Comparison of ENCODE assay signal across 8 cellular contexts in genomic region chr16:30445149-30445407, GRCh38. TPM values are rescaled to one million over a fixed set of nuclear protein-coding genes. Genes with fewer than 3 reads are reported as not detected.
DNase-seq lines count a peak whose midpoint lies in the region; ATAC-seq and TF ChIP-seq lines count a peak whose summit lies in the region.

No MANE protein-coding gene starts in this region.

- no peaks in the 10 kb centered on the region for H3K27me3 Mint-ChIP-seq in activated CD4-positive, alpha-beta T cell treated with anti-CD3 and anti-CD28 coated beads for 36 hours
- peaks cover 28% of the 10 kb centered on the region for H3K27me3 Mint-ChIP-seq in WTC11 (ENCODE audit: low read depth)

- CTCF ChIA-PET in activated CD4-positive, alpha-beta T cell treated with anti-CD3 and anti-CD28 coated beads for 36 hours (lab: Charles Lee) = interaction anchor here (0.6 to 3.4 kb wide), 7 partner anchors 12 to 206 kb away, joined by 3 to 21 read pairs (median 9); partner anchors contain the start of genes DCTPP1, PRR14 and ZNF747
- CTCF ChIA-PET in WTC11 (lab: Charles Lee) = interaction anchor here (1.0 to 4.5 kb wide), 3 partner anchors 15 to 170 kb away, joined by 3 to 25 read pairs (median 9); partner anchors contain the start of gene DCTPP1

- in situ Hi-C loops in KBM-7 (cut with MboI; ENCODE audit: low pct_unique_long_range_greater_than_20kb, low sequenced_read_pairs) = no loop called here

- TF ChIP-seq CTCF in WTC11 (IDR thresholded peaks at IDR 0.05) = no peak

- peak overlapping the region; percentile 86 for H3K4me3 Mint-ChIP-seq in activated CD4-positive, alpha-beta T cell treated with anti-CD3 and anti-CD28 coated beads for 36 hours
- H3K4me3 Mint-ChIP-seq in WTC11 = peak overlapping the region; percentile 77

- H3K36me3 Mint-ChIP-seq in activated CD4-positive, alpha-beta T cell treated with anti-CD3 and anti-CD28 coated beads for 36 hours (ENCODE audit: low read depth) = peaks cover 23% of the 10 kb centered on the region
- peaks cover 19% of the 10 kb centered on the region for H3K36me3 Mint-ChIP-seq in WTC11

- intact Hi-C loops in activated CD4-positive, alpha-beta T cell treated with anti-CD3 and anti-CD28 coated beads for 36 hours (cut with DNase I, micrococcal nuclease) = loop anchor here (1.0 kb wide), 2 partner anchors 15 to 27 kb away; partner anchors contain the start of genes DCTPP1 (in 2 of the 2) and ITGAL (in 2 of the 2)

- H3K9me3 ChIP-seq in iPS-18c (ENCODE audit: control insufficient read depth, insufficient read depth, low read length) = no peaks in the 10 kb centered on the region

- H3K27ac Mint-ChIP-seq in activated CD4-positive, alpha-beta T cell treated with anti-CD3 and anti-CD28 coated beads for 36 hours = peak overlapping the region; percentile 83
- H3K27ac Mint-ChIP-seq in WTC11 = no peak overlapping the region

- H3K27ac ChIP-seq in temporal lobe (ENCODE audit: low read depth, low read length) = peak overlapping the region; percentile 75

- peaks cover 2% of the 10 kb centered on the region for H3K9me3 Mint-ChIP-seq in activated CD4-positive, alpha-beta T cell treated with anti-CD3 and anti-CD28 coated beads for 36 hours (ENCODE audit: low read depth)
- H3K9me3 Mint-ChIP-seq in WTC11 = peaks cover 16% of the 10 kb centered on the region

- peak; percentile 5 for ATAC-seq in activated CD4-positive, alpha-beta T cell treated with anti-CD3 and anti-CD28 coated beads for 36 hours
- peak; percentile 19 for ATAC-seq in WTC11

- H3K4me3 ChIP-seq in iPS-18c (ENCODE audit: insufficient read depth, low read depth, low read length) = peak overlapping the region; percentile 81

- H3K4me1 Mint-ChIP-seq in activated CD4-positive, alpha-beta T cell treated with anti-CD3 and anti-CD28 coated beads for 36 hours = peaks cover 31% of the 10 kb centered on the region
- H3K4me1 Mint-ChIP-seq in WTC11 = peaks cover 22% of the 10 kb centered on the region

- no peak for DNase-seq in activated CD4-positive, alpha-beta T cell treated with anti-CD3 and anti-CD28 coated beads for 36 hours
- DNase-seq in activated CD4-positive, alpha-beta T cell treated with anti-CD3 and anti-CD28 coated beads for 1 hour = no peak
- DNase-seq in WTC11 (ENCODE audit: low spot score) (no peak), NCI-H345 (lab: John Stamatoyannopoulos, UW) (no peak), SIG-M5 treated with dmso at 0.1 percent for 504 hours (lab: John Stamatoyannopoulos, UW; ENCODE audit: unreplicated experiment) (no peak), KBM-7 (no peak)

- POLR2A ChIA-PET in activated CD4-positive, alpha-beta T cell treated with anti-CD3 and anti-CD28 coated beads for 36 hours (lab: Charles Lee) = interaction anchor here (0.6 to 1.0 kb wide), 2 partner anchors 16 to 153 kb away, joined by 3 read pairs; partner anchors contain the start of gene DCTPP1
- POLR2A ChIA-PET in WTC11 (lab: Charles Lee) = interaction anchor here (1.0 kb wide), 1 partner anchor 141 kb away, joined by 4 read pairs; no protein-coding TSS in a partner anchor

TF ChIP-seq in WTC11, 78 proteins besides CTCF, POLR2A, EP300 and RAD21:
- TF ChIP-seq HMGA2 (CRISPR knock-in tag; IDR thresholded peaks at IDR 0.05) (no peak), ZNF423 (CRISPR knock-in tag; IDR thresholded peaks at IDR 0.05) (no peak), USF2 (CRISPR knock-in tag; IDR thresholded peaks at IDR 0.05) (no peak), AFF4 (CRISPR knock-in tag; IDR thresholded peaks at IDR 0.05; ENCODE audit: borderline replicate concordance) (no peak), NFATC4 (CRISPR knock-in tag; IDR thresholded peaks at IDR 0.05) (no peak), ESRRA (CRISPR knock-in tag; IDR thresholded peaks at IDR 0.05; ENCODE audit: borderline replicate concordance) (no peak), E2F1 (CRISPR knock-in tag; IDR thresholded peaks at IDR 0.05) (no peak), GRHL2 (CRISPR knock-in tag; IDR thresholded peaks at IDR 0.05; ENCODE audit: insufficient replicate concordance, severe bottlenecking) (no peak), OVOL2 (CRISPR knock-in tag; IDR thresholded peaks at IDR 0.05; ENCODE audit: borderline replicate concordance) (no peak), PRRX2 (CRISPR knock-in tag; IDR thresholded peaks at IDR 0.05) (no peak), GABPB1 (CRISPR knock-in tag; IDR thresholded peaks at IDR 0.05) (no peak), NR3C1 (CRISPR knock-in tag; conservative IDR thresholded peaks at IDR 0.05; ENCODE audit: low read depth) (no peak), NFYB (CRISPR knock-in tag; conservative IDR thresholded peaks at IDR 0.05; ENCODE audit: low read depth) (no peak)
- TF ChIP-seq, protein P1, sequence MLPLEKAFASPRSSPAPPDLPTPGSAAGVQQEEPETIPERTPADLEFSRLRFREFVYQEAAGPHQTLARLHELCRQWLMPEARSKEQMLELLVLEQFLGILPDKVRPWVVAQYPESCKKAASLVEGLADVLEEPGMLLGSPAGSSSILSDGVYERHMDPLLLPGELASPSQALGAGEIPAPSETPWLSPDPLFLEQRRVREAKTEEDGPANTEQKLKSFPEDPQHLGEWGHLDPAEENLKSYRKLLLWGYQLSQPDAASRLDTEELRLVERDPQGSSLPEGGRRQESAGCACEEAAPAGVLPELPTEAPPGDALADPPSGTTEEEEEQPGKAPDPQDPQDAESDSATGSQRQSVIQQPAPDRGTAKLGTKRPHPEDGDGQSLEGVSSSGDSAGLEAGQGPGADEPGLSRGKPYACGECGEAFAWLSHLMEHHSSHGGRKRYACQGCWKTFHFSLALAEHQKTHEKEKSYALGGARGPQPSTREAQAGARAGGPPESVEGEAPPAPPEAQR (CRISPR knock-in tag; IDR thresholded peaks at IDR 0.05) = no peak

RNA-seq across cellular contexts. Expression of gene SEPHS2, which starts 0.6 kb away (rescaled TPM):
- total RNA-seq in activated CD4-positive, alpha-beta T cell treated with anti-CD3 and anti-CD28 coated beads for 36 hours = 10 to 100 TPM; 37.8 to 56.0 TPM
- total RNA-seq in WTC11 (2021) = 50.4 to 55.2 TPM (median 53.5 TPM) in 3 replicates
- 12.0 TPM for total RNA-seq in temporal lobe

RNA-seq across cellular contexts. Expression of gene DCTPP1, which starts 15.2 kb away (rescaled TPM):
- total RNA-seq in activated CD4-positive, alpha-beta T cell treated with anti-CD3 and anti-CD28 coated beads for 36 hours = 100 to 1,000 TPM in 1 of 2 experiments, 10 to 100 TPM in 1; 89.3 to 102 TPM
- total RNA-seq in WTC11 (2021) = 69.0 to 72.2 TPM (median 70.5 TPM) in 3 replicates
- 36.1 TPM for total RNA-seq in temporal lobe

RNA-seq across cellular contexts. Expression of gene ITGAL, which starts 27.5 kb away (rescaled TPM):
- 100 to 1,000 TPM; 210 to 222 TPM for total RNA-seq in activated CD4-positive, alpha-beta T cell treated with anti-CD3 and anti-CD28 coated beads for 36 hours
- total RNA-seq in WTC11 (2021) (0.64 to 1.1 TPM (median 1.0 TPM) in 3 replicates), temporal lobe (1.2 TPM)

RNA-seq across cellular contexts. Expression of gene ZNF771, which starts 37.7 kb away (rescaled TPM):
- 1 to 10 TPM; 3.8 to 4.0 TPM for total RNA-seq in activated CD4-positive, alpha-beta T cell treated with anti-CD3 and anti-CD28 coated beads for 36 hours
- total RNA-seq in WTC11 (2021) (10.0 to 12.5 TPM (median 11.3 TPM) in 3 replicates), temporal lobe (5.4 TPM)

RNA-seq across cellular contexts. Expression of gene ZNF48, which starts 49.9 kb away (rescaled TPM):
- 10 to 100 TPM; 10.6 to 11.0 TPM for total RNA-seq in activated CD4-positive, alpha-beta T cell treated with anti-CD3 and anti-CD28 coated beads for 36 hours
- total RNA-seq in WTC11 (2021) (31.3 to 39.3 TPM (median 32.1 TPM) in 3 replicates), temporal lobe (20.4 TPM)

Comparison
In these comparisons a context has a peak if more than half of its experiments do, and no peak if none do; other contexts are left out.
1. RNA of gene ITGAL, which starts 27.5 kb away (total RNA-seq): 210 to 222 TPM in activated CD4-positive, alpha-beta T cell treated with anti-CD3 and anti-CD28 coated beads for 36 hours; 1.2 TPM in temporal lobe (single experiment) and 0.64 to 1.1 TPM in WTC11; every median in the first group is over 10 times any median in the second.